In genomic region chr9:38595117-38595516, GRCh38 we compare ENCODE assay signal across 2 cellular contexts. TPM values are rescaled to one million over a fixed set of nuclear protein-coding genes. Genes with fewer than 3 reads are reported as not detected.
"Had no signal": no experiment of that assay in that cellular context is flagged by ENCODE, and none has a peak within 500 bp of the region (broad histone marks: within the 10 kb centered on the region; RNA-seq: fewer than 3 reads in every experiment).

No MANE protein-coding gene starts in this region.

RNA-seq across cellular contexts. Expression of gene ANKRD18A, which starts 25.3 kb away (rescaled TPM):
- total RNA-seq: osteoblast, smooth muscle cell had no signal
- polyA plus RNA-seq: smooth muscle cell had no signal
